In genomic region chr9:87678650-87679355, GRCh38 we compare ENCODE assay signal across 8 cellular contexts. TPM values are rescaled to one million over a fixed set of nuclear protein-coding genes. Genes with fewer than 3 reads are reported as not detected.
DNase-seq lines count a peak whose midpoint lies in the region; ATAC-seq and TF ChIP-seq lines count a peak whose summit lies in the region.

No MANE protein-coding gene starts in this region.

- no CpG with 5 or more reads among the region's 9 CpGs for WGBS in IMR-90 (ENCODE audit: extremely low coverage in 2 of 2, insufficient read length in 1 of 2), 2 experiments
- 68 to 73% methylated on average over 8 to 9 of the region's 9 CpGs for WGBS in testis, 2 donors

- no peak overlapping the region for H4K5ac ChIP-seq in IMR-90 (ENCODE audit: low read depth, low read length)

- intact Hi-C loops in IMR-90 (cut with micrococcal nuclease) (loop anchor here (1.0 kb wide), 2 partner anchors 134 to 362 kb away; no protein-coding TSS in a partner anchor), testis (cut with DNase I; ENCODE audit: low total_unique reads) (no loop called here)

- H3K9me1 ChIP-seq in IMR-90 (ENCODE audit: insufficient read depth, low read length), result no peaks in the 10 kb centered on the region

- DNase-seq in NCI-H2107 treated with DMSO at 0.1 percent for 48 hours (lab: John Stamatoyannopoulos, UW; ENCODE audit: unreplicated experiment) (peak; percentile 14), NCI-H2107 (lab: John Stamatoyannopoulos, UW) (no peak), IMR-90 (peak; percentile 74), SHP77 (lab: John Stamatoyannopoulos, UW) (peak; percentile 36 to 45), choroid plexus epithelial cell (ENCODE audit: low read depth) (peak; percentile 89), left lobe of liver (ENCODE audit: low spot score) (peak; percentile 53), testis (peak; percentile 78)

- H3K9ac ChIP-seq in IMR-90 (ENCODE audit: low read depth, low read length), result no peak overlapping the region

- no peaks in the 10 kb centered on the region for H3K4me1 ChIP-seq in IMR-90 (ENCODE audit: control insufficient read depth, insufficient read depth, low read length)
- peaks cover 3% of the 10 kb centered on the region for H3K4me1 ChIP-seq in testis

- H3K18ac ChIP-seq in IMR-90 (ENCODE audit: low read depth, low read length), result no peak overlapping the region

- TF ChIP-seq POLR2A in IMR-90 (IDR thresholded peaks at IDR 0.05; ENCODE audit: low read depth, low read length) (no peak), testis (IDR thresholded peaks at IDR 0.05) (no peak)

- H3K14ac ChIP-seq in IMR-90 (replicated peaks; ENCODE audit: low read depth, low read length), result no peak overlapping the region

- in situ Hi-C loops in IMR-90 (cut with MboI; ENCODE audit: low sequenced_read_pairs), result loop anchor here (5.0 to 25.0 kb wide), 3 partner anchors 133 to 1333 kb away; no protein-coding TSS in a partner anchor

- BruUV-seq in IMR-90 (replicated peaks; lab: Mats Ljungman, UMichigan), result no TSS peak

- H2BK5ac ChIP-seq in IMR-90 (ENCODE audit: low read depth, low read length, poor library complexity, severe bottlenecking), result no peak overlapping the region

- H4K20me1 ChIP-seq in IMR-90 (ENCODE audit: insufficient read depth, low read length), result no peaks in the 10 kb centered on the region; the same call in 1 of the 2 replicates

- no peak overlapping the region for H2BK15ac ChIP-seq in IMR-90 (ENCODE audit: low read depth, low read length)

- H2AK9ac ChIP-seq in IMR-90 (replicated peaks; ENCODE audit: low read depth, low read length, poor library complexity), result no peak overlapping the region

- H3K9me3 ChIP-seq in IMR-90 (ENCODE audit: control insufficient read depth, insufficient read depth, low read length) (no peaks in the 10 kb centered on the region), testis (no peaks in the 10 kb centered on the region)

- CTCF ChIA-PET in IMR-90 (lab: Yijun Ruan, JAX), result interaction anchor here (0.6 to 0.8 kb wide), 2 partner anchors 361 to 748 kb away, joined by 3 read pairs; no protein-coding TSS in a partner anchor

- no peaks in the 10 kb centered on the region for H3K79me1 ChIP-seq in IMR-90 (ENCODE audit: low read depth in 1 of 2, low read length in 2 of 2)

- no peak overlapping the region for H3K4ac ChIP-seq in IMR-90 (ENCODE audit: low read depth, low read length)

- H4K8ac ChIP-seq in IMR-90 (ENCODE audit: low read depth in 2 of 2, low read length in 2 of 2), result no peak overlapping the region

- no peak overlapping the region for H3K4me2 ChIP-seq in IMR-90 (ENCODE audit: low read depth, low read length)

- H3K27me3 ChIP-seq in IMR-90 (ENCODE audit: control insufficient read depth, insufficient read depth, low read length) (peaks cover 2% of the 10 kb centered on the region; the same call in 1 of the 2 replicates), testis (no peaks in the 10 kb centered on the region)

- no peak overlapping the region for H2AK5ac ChIP-seq in IMR-90 (ENCODE audit: low read depth, low read length)

- no peak overlapping the region for H3K56ac ChIP-seq in IMR-90 (ENCODE audit: extremely low read depth, insufficient read depth, low read length)

- H3K36me3 ChIP-seq in IMR-90 (ENCODE audit: control insufficient read depth, insufficient read depth, low read length) (no peaks in the 10 kb centered on the region), testis (ENCODE audit: low read depth, missing control alignments) (no peaks in the 10 kb centered on the region)

- H3K23ac ChIP-seq in IMR-90 (ENCODE audit: low read depth, low read length), result no peak overlapping the region

- peak; percentile 88 for ATAC-seq in IMR-90 (ENCODE audit: low read depth)
- ATAC-seq in left lobe of liver, result peak; percentile 56
- no peak for ATAC-seq in GM18520 (IDR thresholded peaks at IDR 0.05; ENCODE audit: unreplicated experiment)

- no peak overlapping the region for H3K27ac ChIP-seq in IMR-90 (ENCODE audit: insufficient read depth, low read length)
- H3K27ac ChIP-seq in testis, result no peak overlapping the region

- no peak overlapping the region for H2BK20ac ChIP-seq in IMR-90 (ENCODE audit: low read depth, low read length)

- TF ChIP-seq CTCF in IMR-90 (conservative IDR thresholded peaks at IDR 0.05; ENCODE audit: low read depth, low read length) (peak; percentile 91), choroid plexus epithelial cell (conservative IDR thresholded peaks at IDR 0.05; ENCODE audit: low read depth, low read length) (peak; percentile 90), testis (IDR thresholded peaks at IDR 0.05) (peak; percentile 77 to 84 (median 84))

- POLR2A ChIA-PET in IMR-90 (lab: Charles Lee; ENCODE audit: unreplicated experiment), result no interaction called here

- no peak overlapping the region for H4K91ac ChIP-seq in IMR-90 (ENCODE audit: insufficient read depth, low read depth, low read length)

- no peak overlapping the region for H3K4me3 ChIP-seq in IMR-90 (ENCODE audit: insufficient read depth, low read depth, low read length)
- no peak overlapping the region for H3K4me3 ChIP-seq in choroid plexus epithelial cell (ENCODE audit: low read depth, low read length)
- no peak overlapping the region for H3K4me3 ChIP-seq in testis

- no peak overlapping the region for H2AFZ ChIP-seq in IMR-90 (replicated peaks; ENCODE audit: low read length, poor library complexity)

- TF ChIP-seq RAD21 in IMR-90 (IDR thresholded peaks at IDR 0.05; ENCODE audit: low read length), result peak; percentile 89

- dilution Hi-C loops in IMR-90 (cut with HindIII; ENCODE audit: low sequenced_read_pairs, unreplicated experiment), result no loop called here

- H2BK120ac ChIP-seq in IMR-90 (ENCODE audit: low read depth, low read length), result no peak overlapping the region

TF ChIP-seq in IMR-90, 13 proteins besides CTCF, POLR2A, EP300 and RAD21:
- no peak for TF ChIP-seq FOS (IDR thresholded peaks at IDR 0.05; ENCODE audit: low read depth, low read length)
- TF ChIP-seq CHD1 (IDR thresholded peaks at IDR 0.05; ENCODE audit: low read depth, low read length), result no peak
- TF ChIP-seq SMC3 (IDR thresholded peaks at IDR 0.05; ENCODE audit: low read depth, low read length), result peak; percentile 89
- TF ChIP-seq RFX5 (IDR thresholded peaks at IDR 0.05; ENCODE audit: low read depth, low read length), result no peak
- TF ChIP-seq MAFK (IDR thresholded peaks at IDR 0.05; ENCODE audit: low read depth, low read length), result peak; percentile 43; the same call in 1 of the 2 replicates
- TF ChIP-seq USF2 (IDR thresholded peaks at IDR 0.05; ENCODE audit: low read depth, low read length), result no peak
- no peak for TF ChIP-seq RCOR1 (IDR thresholded peaks at IDR 0.05; ENCODE audit: insufficient replicate concordance, low read length)

RNA-seq across cellular contexts. Expression of gene CTSL, which starts 47.1 kb away (rescaled TPM):
- total RNA-seq in IMR-90 (2012; rRNA removed), result 57.0 and 89.7 TPM in 2 replicates
- 104 and 112 TPM in 2 replicates for polyA plus RNA-seq in IMR-90 (2012; rRNA removed)
- polyA plus RNA-seq in IMR-90 (2012; cell fraction: cytosol; rRNA removed), result 45.3 and 56.3 TPM in 2 replicates
- 13.5 and 55.6 TPM in 2 replicates for polyA plus RNA-seq in IMR-90 (2012; cell fraction: nucleus; rRNA removed; ENCODE audit: low replicate concordance)
- total RNA-seq in left lobe of liver, result 152 TPM
- 100 to 1,000 TPM; 100 to 105 TPM for total RNA-seq in testis
- 185 TPM for polyA plus RNA-seq in testis (ENCODE audit: insufficient read depth, low read depth, low replicate concordance)
